In the genomic region with DNA sequence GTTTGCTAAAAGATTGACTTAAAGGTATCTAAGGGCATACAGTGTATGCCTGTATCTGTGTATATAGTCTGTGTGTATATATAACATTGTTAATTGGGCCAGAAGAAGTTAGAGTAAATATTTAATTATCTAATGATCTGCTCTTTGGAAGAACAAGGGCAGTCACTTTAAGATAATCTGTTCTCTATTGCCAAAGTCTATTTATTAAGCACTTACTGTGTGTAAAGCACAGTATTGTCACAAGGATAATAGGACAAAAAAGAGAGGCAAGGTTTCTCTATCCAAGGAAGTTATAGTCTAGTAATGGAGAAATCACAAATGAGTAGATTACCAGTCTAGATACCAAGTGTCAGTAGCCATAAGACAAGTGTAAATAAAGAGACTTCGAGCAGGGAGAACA, we compare ENCODE assay signal across 37 cellular contexts. TPM values are rescaled to one million over a fixed set of nuclear protein-coding genes. Genes with fewer than 3 reads are reported as not detected.
"Had no signal": no experiment of that assay in that cellular context is flagged by ENCODE, and none has a peak within 500 bp of the region (broad histone marks: within the 10 kb centered on the region; RNA-seq: fewer than 3 reads in every experiment).

No MANE protein-coding gene starts in this region.

- ATAC-seq: activated CD8-positive, alpha-beta T cell treated with anti-CD3 and anti-CD28 coated beads for 36 hours; activated naive CD4-positive, alpha-beta T cell treated with anti-CD3 and anti-CD28 coated beads, Interleukin-2, amount 50 U/mL, for 72 hours; activated T-cell treated with anti-CD3 and anti-CD28 coated beads, Interleukin-2, amount 50 U/mL, for 4 hours; activated T-cell treated with anti-CD3 and anti-CD28 coated beads, Interleukin-2, amount 50 U/mL, for 72 hours; activated T-helper 17 cell treated with anti-CD3 and anti-CD28 coated beads, Interleukin-2, amount 50 U/mL, for 72 hours; body of pancreas had no signal

- H3K27ac Mint-ChIP-seq: activated B cell treated with CpG ODN at 0.5 μM for 24 hours; activated CD4-positive, alpha-beta memory T cell treated with anti-CD3 and anti-CD28 coated beads for 36 hours; activated CD4-positive, alpha-beta T cell treated with anti-CD3 and anti-CD28 coated beads, Interleukin-2, amount 10 ng/mL, durations not matched to agents 24 days and 14 days; activated CD8-positive, alpha-beta T cell treated with anti-CD3 and anti-CD28 coated beads for 36 hours; activated naive CD4-positive, alpha-beta T cell treated with anti-CD3 and anti-CD28 coated beads for 36 hours; activated naive CD4-positive, alpha-beta T cell treated with anti-CD3 and anti-CD28 coated beads, Interleukin-2, amount 50 U/mL, for 72 hours; activated naive CD8-positive, alpha-beta T cell treated with anti-CD3 and anti-CD28 coated beads for 36 hours; activated T-cell treated with anti-CD3 and anti-CD28 coated beads, Interleukin-2, amount 50 U/mL, for 72 hours; activated T-helper 1 cell treated with anti-CD3 and anti-CD28 coated beads, Interleukin-12 subunit alpha, Interleukin-12 subunit beta, Interleukin-2, Interleukin-4 antibody, amounts not matched to agents 30 ng/mL and 10 ng/mL and 1 ng/mL, durations not matched to agents 14 hours and 24 hours and 36 hours; activated T-helper 17 cell treated with anti-CD3 and anti-CD28 coated beads, Interleukin-2, amount 50 U/mL, for 72 hours; T-helper 1 cell treated with Interleukin-12 subunit alpha and Interleukin-12 subunit beta and Interleukin-4 antibody, amounts not matched to agents 30 μg/mL and 1 μg/mL, for 36 hours; T-helper 2 cell treated with Interferon-gamma antibody and Interleukin-4, amounts not matched to agents 5 μg/mL and 100 μg/mL, for 36 hours had no signal

- H3K4me1 Mint-ChIP-seq: activated B cell treated with CpG ODN at 0.5 μM for 24 hours; activated CD4-positive, alpha-beta T cell treated with anti-CD3 and anti-CD28 coated beads, Interleukin-2, amount 10 ng/mL, durations not matched to agents 24 days and 14 days; activated naive CD8-positive, alpha-beta T cell treated with anti-CD3 and anti-CD28 coated beads for 36 hours; activated T-helper 17 cell treated with anti-CD3 and anti-CD28 coated beads, Interleukin-2, amount 50 U/mL, for 72 hours had no signal

- H3K9me3 ChIP-seq: adrenal gland, body of pancreas, breast epithelium had no signal

- H3K9me3 Mint-ChIP-seq: activated B cell treated with CpG ODN at 0.5 μM for 24 hours; activated CD4-positive, alpha-beta memory T cell treated with anti-CD3 and anti-CD28 coated beads for 36 hours; activated CD4-positive, alpha-beta T cell treated with anti-CD3 and anti-CD28 coated beads, Interleukin-2, amount 10 ng/mL, durations not matched to agents 24 days and 14 days; activated CD8-positive, alpha-beta T cell treated with anti-CD3 and anti-CD28 coated beads for 36 hours; activated naive CD4-positive, alpha-beta T cell treated with anti-CD3 and anti-CD28 coated beads for 36 hours; activated naive CD4-positive, alpha-beta T cell treated with anti-CD3 and anti-CD28 coated beads, Interleukin-2, amount 50 U/mL, for 72 hours; activated naive CD8-positive, alpha-beta T cell treated with anti-CD3 and anti-CD28 coated beads for 36 hours; activated T-cell treated with anti-CD3 and anti-CD28 coated beads, Interleukin-2, amount 50 U/mL, for 4 hours; activated T-cell treated with anti-CD3 and anti-CD28 coated beads, Interleukin-2, amount 50 U/mL, for 72 hours; activated T-helper 1 cell treated with anti-CD3 and anti-CD28 coated beads, Interleukin-12 subunit alpha, Interleukin-12 subunit beta, Interleukin-2, Interleukin-4 antibody, amounts not matched to agents 30 ng/mL and 10 ng/mL and 1 ng/mL, durations not matched to agents 14 hours and 24 hours and 36 hours; activated T-helper 17 cell treated with anti-CD3 and anti-CD28 coated beads, Interleukin-2, amount 50 U/mL, for 72 hours; T-helper 1 cell treated with Interleukin-12 subunit alpha and Interleukin-12 subunit beta and Interleukin-4 antibody, amounts not matched to agents 30 μg/mL and 1 μg/mL, for 36 hours; T-helper 2 cell treated with Interferon-gamma antibody and Interleukin-4, amounts not matched to agents 5 μg/mL and 100 μg/mL, for 36 hours had no signal

- H3K4me3 Mint-ChIP-seq: activated B cell treated with CpG ODN at 0.5 μM for 24 hours; activated CD4-positive, alpha-beta memory T cell treated with anti-CD3 and anti-CD28 coated beads for 36 hours; activated CD4-positive, alpha-beta T cell treated with anti-CD3 and anti-CD28 coated beads, Interleukin-2, amount 10 ng/mL, durations not matched to agents 24 days and 14 days; activated CD8-positive, alpha-beta T cell treated with anti-CD3 and anti-CD28 coated beads for 36 hours; activated naive CD4-positive, alpha-beta T cell treated with anti-CD3 and anti-CD28 coated beads for 36 hours; activated naive CD8-positive, alpha-beta T cell treated with anti-CD3 and anti-CD28 coated beads for 36 hours; activated T-cell treated with anti-CD3 and anti-CD28 coated beads, Interleukin-2, amount 50 U/mL, for 4 hours; activated T-cell treated with anti-CD3 and anti-CD28 coated beads, Interleukin-2, amount 50 U/mL, for 72 hours; activated T-helper 1 cell treated with anti-CD3 and anti-CD28 coated beads, Interleukin-12 subunit alpha, Interleukin-12 subunit beta, Interleukin-2, Interleukin-4 antibody, amounts not matched to agents 30 ng/mL and 10 ng/mL and 1 ng/mL, durations not matched to agents 14 hours and 24 hours and 36 hours; activated T-helper 17 cell treated with anti-CD3 and anti-CD28 coated beads, Interleukin-2, amount 50 U/mL, for 72 hours; T-helper 1 cell treated with Interleukin-12 subunit alpha and Interleukin-12 subunit beta and Interleukin-4 antibody, amounts not matched to agents 30 μg/mL and 1 μg/mL, for 36 hours; T-helper 2 cell treated with Interferon-gamma antibody and Interleukin-4, amounts not matched to agents 5 μg/mL and 100 μg/mL, for 36 hours had no signal

- FAIRE-seq: astrocyte, TTC549 had no signal

- H3K4me1 ChIP-seq: adrenal gland, body of pancreas, breast epithelium had no signal

- DNase-seq: activated B cell treated with CpG ODN at 0.5 μM for 24 hours; activated CD4-positive, alpha-beta memory T cell treated with anti-CD3 and anti-CD28 coated beads for 36 hours; activated CD4-positive, alpha-beta T cell treated with anti-CD3 and anti-CD28 coated beads for 4 hours; activated CD4-positive, alpha-beta T cell treated with anti-CD3 and anti-CD28 coated beads, Interleukin-2, amount 50 U/mL, for 1 hour; activated CD4-positive, alpha-beta T cell treated with anti-CD3 and anti-CD28 coated beads, Interleukin-2, amount 50 U/mL, for 4 hours; activated CD4-positive, CD25-positive, alpha-beta regulatory T cell treated with anti-CD3 and anti-CD28 coated beads, Interleukin-2, amount 50 U/mL, for 72 hours; activated CD8-positive, alpha-beta memory T cell treated with anti-CD3 and anti-CD28 coated beads, Interleukin-2, amount 50 U/mL, for 4 hours; activated CD8-positive, alpha-beta T cell treated with anti-CD3 and anti-CD28 coated beads for 36 hours; activated effector memory CD4-positive, alpha-beta T cell treated with anti-CD3 and anti-CD28 coated beads, Interleukin-2, amount 50 U/mL, for 16 hours; activated gamma-delta T cell treated with Interleukin-2 at 50 U/mL for 16 hours; activated naive CD4-positive, alpha-beta T cell; activated naive CD4-positive, alpha-beta T cell treated with anti-CD3 and anti-CD28 coated beads for 36 hours; activated naive CD4-positive, alpha-beta T cell treated with anti-CD3 and anti-CD28 coated beads, Interleukin-2, amount 50 U/mL, for 16 hours; activated naive CD8-positive, alpha-beta T cell treated with anti-CD3 and anti-CD28 coated beads for 36 hours; activated T-cell treated with anti-CD3 and anti-CD28 coated beads for 4 hours; activated T-cell treated with anti-CD3 and anti-CD28 coated beads, Interleukin-2, amount 50 U/mL, for 1 hour; activated T-cell treated with anti-CD3 and anti-CD28 coated beads, Interleukin-2, amount 50 U/mL, for 4 hours; activated T-cell treated with anti-CD3 and anti-CD28 coated beads, Interleukin-2, amount 50 U/mL, for 72 hours; adrenal gland; amniotic stem cell; aorta; body of pancreas; brain microvascular endothelial cell; central memory CD4-positive, alpha-beta T cell; T-helper 2 cell; T-helper 9 cell had no signal

- H3K36me3 Mint-ChIP-seq: activated CD4-positive, alpha-beta memory T cell treated with anti-CD3 and anti-CD28 coated beads for 36 hours; activated naive CD4-positive, alpha-beta T cell treated with anti-CD3 and anti-CD28 coated beads, Interleukin-2, amount 50 U/mL, for 72 hours; activated naive CD8-positive, alpha-beta T cell treated with anti-CD3 and anti-CD28 coated beads for 36 hours had no signal

- H3K27me3 ChIP-seq: adrenal gland, body of pancreas, brain microvascular endothelial cell, breast epithelium had no signal

- H3K4me3 ChIP-seq: adrenal gland, body of pancreas, breast epithelium had no signal

- H3K27ac ChIP-seq: adrenal gland, body of pancreas, brain microvascular endothelial cell, breast epithelium, VCaP had no signal

- H3K36me3 ChIP-seq: adrenal gland, brain microvascular endothelial cell, breast epithelium had no signal

RNA-seq across cellular contexts. Expression of a gene that starts 51.5 kb away (rescaled TPM):
- total RNA-seq: activated B cell treated with CpG ODN at 0.5 μM for 24 hours; activated CD4-positive, alpha-beta T cell treated with anti-CD3 and anti-CD28 coated beads, Interleukin-2, amount 10 ng/mL, durations not matched to agents 24 days and 14 days; activated CD8-positive, alpha-beta memory T cell treated with anti-CD3 and anti-CD28 coated beads for 36 hours; activated naive CD4-positive, alpha-beta T cell treated with anti-CD3 and anti-CD28 coated beads for 36 hours; activated naive CD8-positive, alpha-beta T cell treated with anti-CD3 and anti-CD28 coated beads for 36 hours; activated T-cell treated with anti-CD3 and anti-CD28 coated beads, Interleukin-2, amount 50 U/mL, for 4 hours had no signal
- polyA plus RNA-seq: aorta had no signal
